7 cellular contexts compared by ENCODE assay signal in genomic region chr14:22491053-22491452, GRCh38.
DNase-seq lines count a peak whose midpoint lies in the region; ATAC-seq and TF ChIP-seq lines count a peak whose summit lies in the region.
"Not testable (repeated sequence)": the region's sequence is repeated elsewhere in the genome, so short reads cannot be mapped to it uniquely, and the experiment has no call there.

No MANE protein-coding gene starts in this region.

- not testable (repeated sequence) for H3K9me2 ChIP-seq in Loucy (replicated peaks; ENCODE audit: low read depth, low read length)

- peaks cover 64% of the 10 kb centered on the region for H3K4me1 Mint-ChIP-seq in CD4-positive, alpha-beta T cell (ENCODE audit: low read depth)
- H3K4me1 Mint-ChIP-seq in T-helper 2 cell treated with Interferon-gamma antibody and Interleukin-4, amounts not matched to agents 5 μg/mL and 100 μg/mL, for 36 hours (ENCODE audit: low read depth) = peaks cover 34% of the 10 kb centered on the region
- H3K4me1 Mint-ChIP-seq in activated T-cell treated with anti-CD3 and anti-CD28 coated beads, Interleukin-2, amount 50 U/mL, for 24 hours (ENCODE audit: low read depth) = peaks cover 29% of the 10 kb centered on the region
- peaks cover 11% of the 10 kb centered on the region for H3K4me1 Mint-ChIP-seq in activated naive CD8-positive, alpha-beta T cell (ENCODE audit: low read depth)
- H3K4me1 Mint-ChIP-seq in natural killer cell treated with Interleukin-12 subunit alpha and Interleukin-12 subunit beta and Interleukin-15 and Interleukin-18, amount 100 ng/mL, for 72 hours (ENCODE audit: low read depth in 2 of 2) = peaks cover 64 to 76% of the 10 kb centered on the region in 2 donors

- H3K9ac ChIP-seq in Loucy (ENCODE audit: low read depth, low read length, poor library complexity, severe bottlenecking) = not testable (repeated sequence)

- CTCF ChIA-PET in CD4-positive, alpha-beta T cell (lab: Charles Lee) = not testable (repeated sequence)

- not testable (repeated sequence) for H3F3A ChIP-seq in Loucy (ENCODE audit: low read depth)

- H3K4me3 Mint-ChIP-seq in CD4-positive, alpha-beta T cell = peak overlapping the region; percentile 95
- H3K4me3 Mint-ChIP-seq in T-helper 2 cell treated with Interferon-gamma antibody and Interleukin-4, amounts not matched to agents 5 μg/mL and 100 μg/mL, for 36 hours = peak overlapping the region; percentile 90
- H3K4me3 Mint-ChIP-seq in activated T-cell treated with anti-CD3 and anti-CD28 coated beads, Interleukin-2, amount 50 U/mL, for 24 hours = peak overlapping the region; percentile 86
- H3K4me3 Mint-ChIP-seq in activated naive CD8-positive, alpha-beta T cell = peak overlapping the region; percentile 93
- H3K4me3 Mint-ChIP-seq in natural killer cell treated with Interleukin-12 subunit alpha and Interleukin-12 subunit beta and Interleukin-15 and Interleukin-18, amount 100 ng/mL, for 72 hours = peak overlapping the region; percentile 83

- not testable (repeated sequence) for H2AFZ ChIP-seq in Loucy (ENCODE audit: low read length)

- H3K27me3 Mint-ChIP-seq in CD4-positive, alpha-beta T cell; T-helper 2 cell treated with Interferon-gamma antibody and Interleukin-4, amounts not matched to agents 5 μg/mL and 100 μg/mL, for 36 hours (ENCODE audit: low read depth); activated T-cell treated with anti-CD3 and anti-CD28 coated beads, Interleukin-2, amount 50 U/mL, for 24 hours; activated naive CD8-positive, alpha-beta T cell; natural killer cell treated with Interleukin-12 subunit alpha and Interleukin-12 subunit beta and Interleukin-15 and Interleukin-18, amount 100 ng/mL, for 72 hours: not testable (repeated sequence)

- peaks cover 56% of the 10 kb centered on the region; the same call in 1 of the 2 replicates for H3K36me3 ChIP-seq in Loucy (ENCODE audit: insufficient read depth, low read length)
- not testable (repeated sequence) for H3K36me3 ChIP-seq in left ventricle myocardium inferior

- not testable (repeated sequence) for TF ChIP-seq CTCF in CD4-positive, alpha-beta T cell (IDR thresholded peaks at IDR 0.05); Loucy (conservative IDR thresholded peaks at IDR 0.05; ENCODE audit: low read length); left ventricle myocardium inferior (IDR thresholded peaks at IDR 0.05; ENCODE audit: borderline replicate concordance)

- peak overlapping the region; percentile 93 for H3K27ac Mint-ChIP-seq in CD4-positive, alpha-beta T cell
- H3K27ac Mint-ChIP-seq in T-helper 2 cell treated with Interferon-gamma antibody and Interleukin-4, amounts not matched to agents 5 μg/mL and 100 μg/mL, for 36 hours = peak overlapping the region; percentile 95
- H3K27ac Mint-ChIP-seq in activated T-cell treated with anti-CD3 and anti-CD28 coated beads, Interleukin-2, amount 50 U/mL, for 24 hours = peak overlapping the region; percentile 99
- H3K27ac Mint-ChIP-seq in activated naive CD8-positive, alpha-beta T cell = peak overlapping the region; percentile 96
- peak overlapping the region; percentile 89 to 93 for H3K27ac Mint-ChIP-seq in natural killer cell treated with Interleukin-12 subunit alpha and Interleukin-12 subunit beta and Interleukin-15 and Interleukin-18, amount 100 ng/mL, for 72 hours

- peak overlapping the region; percentile 50 for H3K27ac ChIP-seq in CD4-positive, alpha-beta T cell (ENCODE audit: low read depth, low read length)
- H3K27ac ChIP-seq in left ventricle myocardium inferior (replicated peaks) = peak overlapping the region; percentile 88

- peaks cover 92% of the 10 kb centered on the region for H3K4me1 ChIP-seq in Loucy (ENCODE audit: insufficient read depth, low read length, poor library complexity, severe bottlenecking)
- H3K4me1 ChIP-seq in left ventricle myocardium inferior = peaks cover 88% of the 10 kb centered on the region

- H3K4me3 ChIP-seq in Loucy (ENCODE audit: low read length, poor library complexity, severe bottlenecking); left ventricle myocardium inferior: not testable (repeated sequence)

- not testable (repeated sequence) for H3K27me3 ChIP-seq in CD4-positive, alpha-beta T cell (ENCODE audit: control insufficient read depth, insufficient read depth, low read length); Loucy (ENCODE audit: insufficient read depth, low read length, poor library complexity, severe bottlenecking); left ventricle myocardium inferior (ENCODE audit: low read depth)

- not testable (repeated sequence) for ATAC-seq in CD4-positive, alpha-beta T cell (ENCODE audit: poor library complexity); natural killer cell treated with Interleukin-12 subunit alpha and Interleukin-12 subunit beta and Interleukin-15 and Interleukin-18, amount 100 ng/mL, for 72 hours

- H3K9me3 Mint-ChIP-seq in CD4-positive, alpha-beta T cell; T-helper 2 cell treated with Interferon-gamma antibody and Interleukin-4, amounts not matched to agents 5 μg/mL and 100 μg/mL, for 36 hours; activated T-cell treated with anti-CD3 and anti-CD28 coated beads, Interleukin-2, amount 50 U/mL, for 24 hours; activated naive CD8-positive, alpha-beta T cell (ENCODE audit: low read depth); natural killer cell treated with Interleukin-12 subunit alpha and Interleukin-12 subunit beta and Interleukin-15 and Interleukin-18, amount 100 ng/mL, for 72 hours: not testable (repeated sequence)

- not testable (repeated sequence) for H3K9me3 ChIP-seq in CD4-positive, alpha-beta T cell (ENCODE audit: control insufficient read depth, low read length); Loucy (ENCODE audit: insufficient read depth, low read depth, low read length); left ventricle myocardium inferior (replicated peaks)

- peaks cover 33% of the 10 kb centered on the region for H4K20me1 ChIP-seq in Loucy (ENCODE audit: insufficient read depth, low read length, poor library complexity, severe bottlenecking)

- H3K4me2 ChIP-seq in Loucy (ENCODE audit: low read depth, low read length, poor library complexity, severe bottlenecking) = peak overlapping the region; percentile 2

- POLR2A ChIA-PET in CD4-positive, alpha-beta T cell (lab: Charles Lee) = interaction anchor here (1.2 to 25.0 kb wide), 4 partner anchors 23 to 573 kb away, joined by 3 to 412 read pairs (median 22); no protein-coding TSS in a partner anchor

- H3K36me3 Mint-ChIP-seq in CD4-positive, alpha-beta T cell (ENCODE audit: low read depth) = peaks cover 94% of the 10 kb centered on the region
- H3K36me3 Mint-ChIP-seq in T-helper 2 cell treated with Interferon-gamma antibody and Interleukin-4, amounts not matched to agents 5 μg/mL and 100 μg/mL, for 36 hours (ENCODE audit: low read depth) = peaks cover 84% of the 10 kb centered on the region
- H3K36me3 Mint-ChIP-seq in activated T-cell treated with anti-CD3 and anti-CD28 coated beads, Interleukin-2, amount 50 U/mL, for 24 hours (ENCODE audit: low read depth) = peaks cover 98% of the 10 kb centered on the region
- not testable (repeated sequence) for H3K36me3 Mint-ChIP-seq in activated naive CD8-positive, alpha-beta T cell; natural killer cell treated with Interleukin-12 subunit alpha and Interleukin-12 subunit beta and Interleukin-15 and Interleukin-18, amount 100 ng/mL, for 72 hours

- peaks cover 98% of the 10 kb centered on the region for H3K79me2 ChIP-seq in Loucy (ENCODE audit: insufficient read depth, low read length)

- intact Hi-C loops in CD4-positive, alpha-beta T cell (cut with DNase I, micrococcal nuclease) = loop anchor here (5.0 to 10.0 kb wide), 4 partner anchors 174 to 496 kb away; no protein-coding TSS in a partner anchor
- intact Hi-C loops in left ventricle myocardium inferior (cut with micrococcal nuclease) = not testable (repeated sequence)

- DNase-seq in CD4-positive, alpha-beta T cell; T-helper 2 cell treated with Interferon-gamma antibody and Interleukin-4, amounts not matched to agents 5 μg/mL and 100 μg/mL, for 36 hours (ENCODE audit: low spot score); activated T-cell treated with anti-CD3 and anti-CD28 coated beads, Interleukin-2, amount 50 U/mL, for 24 hours; left ventricle myocardium inferior; natural killer cell treated with Interleukin-12 subunit alpha and Interleukin-12 subunit beta and Interleukin-15 and Interleukin-18, amount 100 ng/mL, for 72 hours (ENCODE audit: low spot score): not testable (repeated sequence)
